20 cellular contexts compared by ENCODE assay signal in the genomic region with DNA sequence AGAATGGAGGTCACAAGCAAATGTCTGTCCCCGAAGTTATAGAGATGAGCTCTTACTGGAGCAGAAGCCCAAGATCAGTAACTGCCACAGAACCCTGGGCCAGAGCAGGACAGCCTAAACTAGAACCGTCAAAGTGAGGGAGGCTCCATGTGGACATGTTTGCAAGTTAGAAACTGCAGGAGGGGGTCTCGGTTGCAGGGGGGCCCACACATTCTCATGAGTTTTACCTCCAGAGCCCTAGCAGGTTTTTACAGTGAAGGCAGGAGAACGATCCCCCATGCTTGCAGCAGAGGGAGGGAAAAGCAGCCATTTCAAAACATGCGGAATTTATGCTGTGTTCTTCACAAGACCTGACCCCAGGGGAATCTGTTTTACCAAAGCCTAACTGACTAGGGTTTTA.
"Had no signal": no experiment of that assay in that cellular context is flagged by ENCODE, and none has a peak within 500 bp of the region (broad histone marks: within the 10 kb centered on the region; RNA-seq: fewer than 3 reads in every experiment).

No MANE protein-coding gene starts in this region.

- H3K27ac ChIP-seq: SJSA1 had no signal

- H3K27me3 ChIP-seq: SJSA1 had no signal

- H3K4me3 ChIP-seq: K562, SJSA1 had no signal

- H3K36me3 ChIP-seq: SJSA1 had no signal

- DNase-seq: activated CD4-positive, alpha-beta T cell treated with anti-CD3 and anti-CD28 coated beads, Interleukin-2, amount 10 ng/mL, durations not matched to agents 24 days and 14 days; activated CD4-positive, alpha-beta T cell treated with anti-CD3 and anti-CD28 coated beads, Interleukin-2, amount 50 U/mL, for 4 hours; activated effector memory CD4-positive, alpha-beta T cell treated with Interleukin-2 at 50 U/mL for 16 hours; activated naive CD4-positive, alpha-beta T cell treated with anti-CD3 and anti-CD28 coated beads, Interleukin-2, amount 10 ng/mL, durations not matched to agents 7 days and 5 days; activated naive CD8-positive, alpha-beta T cell treated with anti-CD3 and anti-CD28 coated beads, Interleukin-2, amount 50 U/mL, for 24 hours; activated T-cell treated with anti-CD3 and anti-CD28 coated beads, Interleukin-2, amount 50 U/mL, for 48 hours; anterior cingulate cortex; central memory CD4-positive, alpha-beta T cell; NCI-H1092 treated with DMSO at 0.1 percent for 48 hours; NCI-H1417; NCI-H146; NCI-H187; NCI-H2029 treated with DMSO at 0.1 percent for 48 hours; NCI-H226; NCI-H524 treated with DMSO at 0.1 percent for 48 hours; SHP77 treated with DMSO at 0.1 percent for 48 hours; SK-N-SH had no signal

- ATAC-seq: activated naive CD8-positive, alpha-beta T cell treated with anti-CD3 and anti-CD28 coated beads, Interleukin-2, amount 50 U/mL, for 24 hours; K562; Panc1 had no signal

- H3K4me1 ChIP-seq: SJSA1 had no signal

- H3K9me3 ChIP-seq: SJSA1 had no signal
